8 cellular contexts compared by ENCODE assay signal in genomic region chrX:47658684-47659515, GRCh38. TPM values are rescaled to one million over a fixed set of nuclear protein-coding genes. Genes with fewer than 3 reads are reported as not detected.
DNase-seq lines count a peak whose midpoint lies in the region; TF ChIP-seq lines count a peak whose summit lies in the region.

Gene UXT, minus strand, starts transcription at chrX:47659180. Its CDS starts 253 bp downstream, at chrX:47658927.

- peak; percentile 99 for DNase-seq in ELF-1 (ENCODE audit: low read depth, low spot score)
- DNase-seq in H9, result peak; percentile 96
- peak; percentile 91 for DNase-seq in MM.1S
- peak; percentile 68 for DNase-seq in SIG-M5 (lab: John Stamatoyannopoulos, UW)
- peak; percentile 82 for DNase-seq in activated gamma-delta T cell (lab: John Stamatoyannopoulos, UW)
- DNase-seq in fibroblast of the aortic adventitia (ENCODE audit: low read depth), result peak; percentile 96
- DNase-seq in stomach, result peak; percentile 91

- H2BK12ac ChIP-seq in H9 (ENCODE audit: insufficient read length, low read depth, low read length), result no peak within 1 kb of the TSS

- no peaks in the 10 kb centered on the region for H3K79me1 ChIP-seq in H9 (ENCODE audit: insufficient read depth, low read depth, low read length, poor library complexity, severe bottlenecking)

- H3K36me3 Mint-ChIP-seq in H9 (ENCODE audit: insufficient read depth in 1 of 3, low read depth in 3 of 3), result peaks cover 17 to 33% (median 27%) of the 10 kb centered on the region in 3 experiments

- H3K27me3 Mint-ChIP-seq in H9 (ENCODE audit: low read depth), result peaks cover 9% of the 10 kb centered on the region

- no peak within 1 kb of the TSS for H4K5ac ChIP-seq in H9 (ENCODE audit: insufficient read length, low read depth, low read length)

- peak within 1 kb of the TSS; percentile 78 for H3K4me3 ChIP-seq in MM.1S (ENCODE audit: low read length)
- H3K4me3 ChIP-seq in fibroblast of the aortic adventitia (ENCODE audit: low read depth, low read length), result peak within 1 kb of the TSS; percentile 74
- H3K4me3 ChIP-seq in neural cell (ENCODE audit: low read length), result peak within 1 kb of the TSS; percentile 77
- peak within 1 kb of the TSS; percentile 48 to 62 (median 50) for H3K4me3 ChIP-seq in stomach

- H3K9me3 ChIP-seq in H9 (ENCODE audit: control insufficient read depth, low read depth, low read length) (peaks cover 5% of the 10 kb centered on the region), MM.1S (replicated peaks; ENCODE audit: insufficient read depth, low read length) (no peaks in the 10 kb centered on the region), neural cell (ENCODE audit: low read length) (no peaks in the 10 kb centered on the region), stomach (no peaks in the 10 kb centered on the region)

- H3K79me2 ChIP-seq in H9 (ENCODE audit: insufficient read depth, low read length) (no peaks in the 10 kb centered on the region), MM.1S (ENCODE audit: low read length) (peaks cover 8% of the 10 kb centered on the region), neural cell (replicated peaks; ENCODE audit: insufficient read depth, low read length) (no peaks in the 10 kb centered on the region)

- H4K91ac ChIP-seq in H9 (ENCODE audit: insufficient read length, low read depth, low read length), result no peak within 1 kb of the TSS

- no peak within 1 kb of the TSS for H3K56ac ChIP-seq in H9 (ENCODE audit: insufficient read length, low read depth, low read length)

- H3K4me2 ChIP-seq in H9 (ENCODE audit: insufficient read depth, insufficient read length, low read length) (peak within 1 kb of the TSS; percentile 46), MM.1S (ENCODE audit: low read depth, low read length) (peak within 1 kb of the TSS; percentile 63), neural cell (ENCODE audit: low read length) (peak within 1 kb of the TSS; percentile 48)

- TF ChIP-seq CTCF in H9 (conservative IDR thresholded peaks at IDR 0.05), result no peak
- TF ChIP-seq CTCF in MM.1S (IDR thresholded peaks at IDR 0.05; ENCODE audit: low read length), result no peak
- no peak for TF ChIP-seq CTCF in fibroblast of the aortic adventitia (IDR thresholded peaks at IDR 0.05; ENCODE audit: insufficient read depth, low read length)
- no peak for TF ChIP-seq CTCF in neural cell (IDR thresholded peaks at IDR 0.05; ENCODE audit: poor library complexity, severe bottlenecking)
- TF ChIP-seq CTCF in stomach (IDR thresholded peaks at IDR 0.05), result no peak

- TF ChIP-seq EP300 in neural cell (conservative IDR thresholded peaks at IDR 0.05; ENCODE audit: poor library complexity, severe bottlenecking) (peak; percentile 48), stomach (IDR thresholded peaks at IDR 0.05) (no peak)

- H4K20me1 ChIP-seq in H9 (ENCODE audit: control insufficient read depth, insufficient read depth, insufficient read length), result no peaks in the 10 kb centered on the region
- no peaks in the 10 kb centered on the region for H4K20me1 ChIP-seq in MM.1S (ENCODE audit: insufficient read depth, low read length)
- no peaks in the 10 kb centered on the region for H4K20me1 ChIP-seq in neural cell (ENCODE audit: insufficient read depth)

- H3K4me3 Mint-ChIP-seq in H9, result peak within 1 kb of the TSS; percentile 87 to 89

- no peak within 1 kb of the TSS for H2AFZ ChIP-seq in H9 (ENCODE audit: low read length)
- H2AFZ ChIP-seq in MM.1S (ENCODE audit: low read length), result peak within 1 kb of the TSS; percentile 57
- H2AFZ ChIP-seq in neural cell (ENCODE audit: low read depth, low read length), result peak within 1 kb of the TSS; percentile 65

- H3K27ac ChIP-seq in H9 (ENCODE audit: insufficient read length, low read depth, low read length) (peak within 1 kb of the TSS; percentile 80), MM.1S (ENCODE audit: low read length) (peak within 1 kb of the TSS; percentile 99), neural cell (ENCODE audit: low read length) (peak within 1 kb of the TSS; percentile 82), stomach (peak within 1 kb of the TSS; percentile 82 to 97 (median 96))

- no peak within 1 kb of the TSS for H2BK120ac ChIP-seq in H9 (ENCODE audit: low read depth, low read length, poor library complexity, severe bottlenecking)

- no peak within 1 kb of the TSS for H3K4ac ChIP-seq in H9 (ENCODE audit: low read depth, low read length)

- no peaks in the 10 kb centered on the region for H3K23me2 ChIP-seq in H9 (ENCODE audit: insufficient read length, low read depth, low read length, poor library complexity, severe bottlenecking)

- peak; percentile 22 for TF ChIP-seq RAD21 in neural cell (conservative IDR thresholded peaks at IDR 0.05)

- H3K9me2 ChIP-seq in MM.1S (replicated peaks; ENCODE audit: insufficient read depth, low read length) (no peaks in the 10 kb centered on the region), neural cell (ENCODE audit: insufficient read depth, low read length) (no peaks in the 10 kb centered on the region)

- no peak within 1 kb of the TSS for H2BK20ac ChIP-seq in H9 (ENCODE audit: low read depth, low read length, poor library complexity, severe bottlenecking)

- H2BK15ac ChIP-seq in H9 (ENCODE audit: low read depth, low read length), result no peak within 1 kb of the TSS

- H3K36me3 ChIP-seq in MM.1S (replicated peaks; ENCODE audit: insufficient read depth, low read length), result 0 out of 2 replicates have a peak, but pooled peaks cover 3% of the 10 kb centered on the region
- H3K36me3 ChIP-seq in neural cell (ENCODE audit: insufficient read depth, low read length), result no peaks in the 10 kb centered on the region
- H3K36me3 ChIP-seq in stomach, result peaks cover 0 to 35% (median 33%) of the 10 kb centered on the region in 4 donors

- TF ChIP-seq POLR2A in stomach (IDR thresholded peaks at IDR 0.05), result peak in 2 of 4 donors; percentile 8 to 69

- H3F3A ChIP-seq in MM.1S (ENCODE audit: insufficient read depth, low read length) (no peaks in the 10 kb centered on the region), neural cell (ENCODE audit: insufficient read depth, low read length, poor library complexity, severe bottlenecking) (no peaks in the 10 kb centered on the region)

- WGBS in H9 (ENCODE audit: extremely low coverage, insufficient read length, low lambda C conversion rate), result no CpG with 5 or more reads among the region's 58 CpGs
- 0 to 45% (median 5%) methylated on average over 44 to 58 of the region's 58 CpGs for whole genome bisulfite sequencing in stomach, 5 donors

- no peak within 1 kb of the TSS for H3T11ph ChIP-seq in H9 (ENCODE audit: low read length)

- no peak within 1 kb of the TSS for H2AK5ac ChIP-seq in H9 (ENCODE audit: insufficient read length, low read length)

- peak within 1 kb of the TSS; percentile 98 to 100 (median 99) for H3K27ac Mint-ChIP-seq in H9

- H2BK5ac ChIP-seq in H9 (ENCODE audit: insufficient read length, low read length), result no peak within 1 kb of the TSS

- H3K27me3 ChIP-seq in H9 (ENCODE audit: insufficient read depth, low read length) (no peaks in the 10 kb centered on the region), MM.1S (replicated peaks; ENCODE audit: insufficient read depth, low read length) (no peaks in the 10 kb centered on the region), neural cell (ENCODE audit: insufficient read depth, low read depth, low read length) (no peaks in the 10 kb centered on the region), stomach (no peaks in the 10 kb centered on the region)

- H3K18ac ChIP-seq in H9 (ENCODE audit: insufficient read length, low read depth, low read length), result peak within 1 kb of the TSS; percentile 97

- intact Hi-C loops in stomach (cut with DNase I; ENCODE audit: low total_unique reads), result no loop called here

- no peaks in the 10 kb centered on the region for H3K4me1 ChIP-seq in H9 (ENCODE audit: insufficient read depth, low read length)
- no peaks in the 10 kb centered on the region for H3K4me1 ChIP-seq in MM.1S (ENCODE audit: low read length)
- H3K4me1 ChIP-seq in stomach, result peaks cover 0 to 8% (median 0%) of the 10 kb centered on the region in 4 donors

- H3K9me3 Mint-ChIP-seq in H9, result peaks cover 77% of the 10 kb centered on the region in 2 experiments

- H3K9ac ChIP-seq in H9 (ENCODE audit: extremely low read depth, insufficient read length, low read length) (peak within 1 kb of the TSS; percentile 93), MM.1S (ENCODE audit: low read length) (peak within 1 kb of the TSS; percentile 95), neural cell (ENCODE audit: low read length) (peak within 1 kb of the TSS; percentile 83)

- H3K4me1 Mint-ChIP-seq in H9, result peaks cover 0 to 3% of the 10 kb centered on the region in 2 experiments; a peak in 1 of 4 replicates

- H3K14ac ChIP-seq in H9 (ENCODE audit: insufficient read depth, low read length), result peak within 1 kb of the TSS; percentile 98

- H3K23ac ChIP-seq in H9 (ENCODE audit: insufficient read length, low read depth, low read length), result no peak within 1 kb of the TSS

- H4K8ac ChIP-seq in H9 (replicated peaks; ENCODE audit: insufficient read length, low read depth, low read length), result no peak within 1 kb of the TSS

TF ChIP-seq in neural cell, 6 proteins besides CTCF, POLR2A, EP300 and RAD21 (continues in another document):
- TF ChIP-seq REST (IDR thresholded peaks at IDR 0.05; ENCODE audit: borderline replicate concordance), result no peak

RNA-seq across cellular contexts. Expression of gene UXT, which starts in this region (rescaled TPM):
- total RNA-seq in H9 (2021), result 83.0 and 95.1 TPM in 2 replicates
- total RNA-seq in fibroblast of the aortic adventitia (ENCODE audit: low replicate concordance), result 64.3 and 151 TPM in 2 replicates
- polyA plus RNA-seq in neural cell, result 141 and 153 TPM in 2 replicates
- polyA minus RNA-seq in neural cell, result 32.6 and 33.8 TPM in 2 replicates
- total RNA-seq in stomach, result 100 to 1,000 TPM in 1 of 5 donors, 10 to 100 TPM in 3, 1 to 10 TPM in 1; 2.9 to 108 (median 70.5) TPM
- 100 to 1,000 TPM; 176 to 320 (median 203) TPM for polyA plus RNA-seq in stomach

Comparison
In these comparisons a context has a peak if more than half of its experiments do, and no peak if none do; other contexts are left out.
1. Peak in every context shown above with its lines: DNase-seq, H3K4me3 ChIP-seq and H3K27ac ChIP-seq.